21 cellular contexts compared by ENCODE assay signal in the genomic region with DNA sequence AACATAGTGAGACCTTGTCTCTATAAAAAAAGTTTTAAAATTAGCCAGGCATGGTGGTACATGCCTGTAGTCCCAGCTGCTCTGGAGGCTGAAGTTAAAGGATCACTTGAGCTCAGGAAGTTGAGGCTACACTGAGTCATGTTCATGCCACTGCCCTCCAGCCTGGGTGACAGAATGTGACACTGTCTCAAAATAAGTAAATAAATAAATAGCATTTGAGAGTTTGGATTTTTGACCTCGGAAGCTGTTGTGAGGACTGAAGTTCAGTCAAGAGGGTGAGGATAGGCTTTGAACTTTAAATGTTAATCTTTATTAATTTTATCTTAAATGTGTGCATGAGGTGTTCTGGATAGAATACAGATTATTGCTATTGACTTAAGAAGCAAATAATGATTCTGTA.
A peak's percentile ranks its signal among the peaks of the same experiment; 100 is the strongest.
DNase-seq lines count a peak whose midpoint lies in the region; ATAC-seq, FAIRE-seq and TF ChIP-seq lines count a peak whose summit lies in the region.
"Had no signal": no experiment of that assay in that cellular context is flagged by ENCODE, and none has a peak within 500 bp of the region (broad histone marks: within the 10 kb centered on the region; RNA-seq: fewer than 3 reads in every experiment).

No MANE protein-coding gene starts in this region.

- H3K9me2 ChIP-seq in HCT116 (ENCODE audit: insufficient read depth) (no peaks in the 10 kb centered on the region), PC-9 (ENCODE audit: insufficient read depth) (no peaks in the 10 kb centered on the region)

- ATAC-seq in HCT116 (peak; percentile 40; the same call in 1 of the 2 replicates), right lobe of liver (peak; percentile 40 to 61 (median 54)), GM18502 (IDR thresholded peaks at IDR 0.05; ENCODE audit: poor library complexity, unreplicated experiment) (no peak), pancreas (no peak)
- ATAC-seq: CD8-positive, alpha-beta T cell had no signal

- BruUV-seq in HCT116 (replicated peaks; lab: Mats Ljungman, UMichigan) (no TSS peak), PC-9 (replicated peaks; lab: Mats Ljungman, UMichigan) (no TSS peak)

- H3K27me3 ChIP-seq in HCT116 (ENCODE audit: insufficient read depth, low read length) (no peaks in the 10 kb centered on the region), PC-9 (ENCODE audit: insufficient read depth, low read depth) (no peaks in the 10 kb centered on the region), right lobe of liver (no peaks in the 10 kb centered on the region), pancreas (no peaks in the 10 kb centered on the region)
- H3K27me3 ChIP-seq: BLaER1 treated with 17β-estradiol and CSF1 and Interleukin-3, amounts not matched to agents 10 nM and 100 nM had no signal

- no peaks in the 10 kb centered on the region for H3F3A ChIP-seq in PC-9 (ENCODE audit: insufficient read depth, low read depth)

- no peaks in the 10 kb centered on the region for H4K20me1 ChIP-seq in HCT116 (ENCODE audit: insufficient read depth)
- no peaks in the 10 kb centered on the region for H4K20me1 ChIP-seq in PC-9 (ENCODE audit: insufficient read depth)
- H4K20me1 ChIP-seq: BLaER1 treated with 17β-estradiol and CSF1 and Interleukin-3, amounts not matched to agents 10 nM and 100 nM had no signal

- H3K9me3 ChIP-seq in HCT116 (ENCODE audit: control insufficient read depth in 1 of 2, insufficient read depth in 1 of 2, low read depth in 1 of 2, low read length in 2 of 2) = no peaks in the 10 kb centered on the region
- H3K9me3 ChIP-seq in PC-9 (ENCODE audit: insufficient read depth, low read depth) = no peaks in the 10 kb centered on the region
- no peaks in the 10 kb centered on the region for H3K9me3 ChIP-seq in right lobe of liver
- H3K9me3 ChIP-seq in pancreas = no peaks in the 10 kb centered on the region
- H3K9me3 ChIP-seq: HAP-1 had no signal

- intact Hi-C loops in HCT116 (cut with micrococcal nuclease) (no loop called here), PC-9 (cut with micrococcal nuclease; ENCODE audit: unreplicated experiment) (no loop called here), right lobe of liver (cut with DNase I) (no loop called here), pancreas (cut with DNase I) (no loop called here)

- no peak overlapping the region for H3K27ac ChIP-seq in HCT116 (ENCODE audit: low read depth, low read length)
- no peak overlapping the region for H3K27ac ChIP-seq in PC-9
- no peak overlapping the region for H3K27ac ChIP-seq in right lobe of liver
- H3K27ac ChIP-seq in pancreas = no peak overlapping the region
- H3K27ac ChIP-seq: 22Rv1; BLaER1 treated with 17β-estradiol and CSF1 and Interleukin-3, amounts not matched to agents 10 nM and 100 nM; GM23248; HL-60 had no signal

- WGBS in right lobe of liver (ENCODE audit: insufficient coverage, low coverage, low lambda C conversion rate, missing lambda C conversion rate) = 13% methylated on average over 1 of the region's 1 CpG
- WGBS in pancreas, 2 donors = 58 to 67% methylated on average over 1 of the region's 1 CpG

- FAIRE-seq in pancreas (lab: Jason Lieb, UNC) = no peak
- FAIRE-seq: GM19239, HTR-8/SVneo had no signal

- no peaks in the 10 kb centered on the region for H3K36me3 ChIP-seq in HCT116 (ENCODE audit: control insufficient read depth in 1 of 2, insufficient read depth in 2 of 2, low read length in 2 of 2)
- no peaks in the 10 kb centered on the region for H3K36me3 ChIP-seq in PC-9 (ENCODE audit: low read depth)
- H3K36me3 ChIP-seq in right lobe of liver = no peaks in the 10 kb centered on the region
- no peaks in the 10 kb centered on the region for H3K36me3 ChIP-seq in pancreas
- H3K36me3 ChIP-seq: BLaER1 treated with 17β-estradiol and CSF1 and Interleukin-3, amounts not matched to agents 10 nM and 100 nM; HAP-1 had no signal

- TF ChIP-seq POLR2A in HCT116 (IDR thresholded peaks at IDR 0.05; ENCODE audit: borderline replicate concordance, extremely low read depth, insufficient read depth, insufficient read length) = no peak
- no peak for TF ChIP-seq POLR2A in right lobe of liver (IDR thresholded peaks at IDR 0.05)

- no peak for TF ChIP-seq CTCF in HCT116 (IDR thresholded peaks at IDR 0.05 in 2 of 3, conservative IDR thresholded peaks at IDR 0.05 in 1 of 3; ENCODE audit: borderline replicate concordance in 1 of 3, insufficient read depth in 1 of 3, low read depth in 2 of 3, low read length in 2 of 3)
- TF ChIP-seq CTCF in PC-9 (conservative IDR thresholded peaks at IDR 0.05) = no peak
- no peak for TF ChIP-seq CTCF in right lobe of liver (IDR thresholded peaks at IDR 0.05)
- no peak for TF ChIP-seq CTCF in pancreas (IDR thresholded peaks at IDR 0.05)

- H2AFZ ChIP-seq in HCT116 (ENCODE audit: low read depth, low read length, poor library complexity, severe bottlenecking) (peak overlapping the region; percentile 71), PC-9 (0 out of 2 replicates have a peak overlapping the region, but pooled peaks have one; percentile 30)
- H2AFZ ChIP-seq: GM23248 had no signal

- no peak for TF ChIP-seq RAD21 in HCT116 (IDR thresholded peaks at IDR 0.05; ENCODE audit: low read depth)

- POLR2A ChIA-PET in HCT116 (lab: Charles Lee) (no interaction called here), PC-9 (lab: Charles Lee; ENCODE audit: unreplicated experiment) (no interaction called here)

- H3K79me2 ChIP-seq in HCT116 (ENCODE audit: insufficient read depth, low read length) (no peaks in the 10 kb centered on the region), PC-9 (ENCODE audit: low read depth) (no peaks in the 10 kb centered on the region)

- RAD21 ChIA-PET in HCT116 (lab: Charles Lee; ENCODE audit: low non-redundant PET in 1 of 2, low total read pairs in 2 of 2, uncharacterized antibody in 2 of 2, unreplicated experiment in 2 of 2) = no interaction called here

- H3K4me3 ChIP-seq in HCT116 (replicated peaks in 1 of 2; ENCODE audit: low read depth in 1 of 2, low read length in 2 of 2) = no peak overlapping the region
- H3K4me3 ChIP-seq in PC-9 = no peak overlapping the region
- H3K4me3 ChIP-seq in right lobe of liver = no peak overlapping the region
- no peak overlapping the region for H3K4me3 ChIP-seq in pancreas
- H3K4me3 ChIP-seq: BLaER1 treated with 17β-estradiol and CSF1 and Interleukin-3, amounts not matched to agents 10 nM and 100 nM; GM23248; HAP-1 had no signal

- no peak overlapping the region for H3K9ac ChIP-seq in HCT116 (ENCODE audit: low read length)
- H3K9ac ChIP-seq: BLaER1 treated with 17β-estradiol and CSF1 and Interleukin-3, amounts not matched to agents 10 nM and 100 nM; GM23248 had no signal

- H3K4me1 ChIP-seq in HCT116 (ENCODE audit: control insufficient read depth in 1 of 2, insufficient read depth in 2 of 2, low read length in 2 of 2) (peaks cover 0 to 5% of the 10 kb centered on the region in 2 experiments; a peak in 1 of 4 replicates), PC-9 (replicated peaks; ENCODE audit: insufficient read depth) (no peaks in the 10 kb centered on the region), right lobe of liver (peaks cover 0 to 4% (median 1%) of the 10 kb centered on the region in 4 donors), pancreas (no peaks in the 10 kb centered on the region)
- H3K4me1 ChIP-seq: BLaER1 treated with 17β-estradiol and CSF1 and Interleukin-3, amounts not matched to agents 10 nM and 100 nM had no signal

- CTCF ChIA-PET in HCT116 (lab: Charles Lee) (interaction anchor here (1.6 kb wide), 1 partner anchor 10 kb away, joined by 9 read pairs; no protein-coding TSS in a partner anchor), PC-9 (lab: Charles Lee) (no interaction called here)

- DNase-seq in DMS53 (lab: John Stamatoyannopoulos, UW) (peak; percentile 57), DMS53 treated with DMSO at 0.1 percent for 48 hours (lab: John Stamatoyannopoulos, UW; ENCODE audit: unreplicated experiment) (no peak), HCT116 (ENCODE audit: low read depth, low spot score) (no peak), PC-9 (no peak), right lobe of liver (no peak), pancreas (no peak)
- DNase-seq in activated effector memory CD4-positive, alpha-beta T cell treated with Interleukin-2 at 50 U/mL for 16 hours = no peak
- DNase-seq: CD8-positive, alpha-beta T cell; DMS 273 treated with DMSO at 0.1 percent for 48 hours; DMS79; GDM1; GM23248; HFFc6; KG1 had no signal

- H3K4me2 ChIP-seq in HCT116 (ENCODE audit: low read length) = no peak overlapping the region
- no peak overlapping the region for H3K4me2 ChIP-seq in PC-9
- H3K4me2 ChIP-seq: BLaER1 treated with 17β-estradiol and CSF1 and Interleukin-3, amounts not matched to agents 10 nM and 100 nM had no signal

TF ChIP-seq in HCT116, 20 proteins besides CTCF, POLR2A, EP300 and RAD21 (continues in another document):
- no peak for TF ChIP-seq TCF7L2 (IDR thresholded peaks at IDR 0.05; ENCODE audit: borderline replicate concordance, extremely low read depth, insufficient read depth, insufficient read length)
- TF ChIP-seq EGR1 (IDR thresholded peaks at IDR 0.05; ENCODE audit: low read depth) = no peak
- TF ChIP-seq, protein P1, sequence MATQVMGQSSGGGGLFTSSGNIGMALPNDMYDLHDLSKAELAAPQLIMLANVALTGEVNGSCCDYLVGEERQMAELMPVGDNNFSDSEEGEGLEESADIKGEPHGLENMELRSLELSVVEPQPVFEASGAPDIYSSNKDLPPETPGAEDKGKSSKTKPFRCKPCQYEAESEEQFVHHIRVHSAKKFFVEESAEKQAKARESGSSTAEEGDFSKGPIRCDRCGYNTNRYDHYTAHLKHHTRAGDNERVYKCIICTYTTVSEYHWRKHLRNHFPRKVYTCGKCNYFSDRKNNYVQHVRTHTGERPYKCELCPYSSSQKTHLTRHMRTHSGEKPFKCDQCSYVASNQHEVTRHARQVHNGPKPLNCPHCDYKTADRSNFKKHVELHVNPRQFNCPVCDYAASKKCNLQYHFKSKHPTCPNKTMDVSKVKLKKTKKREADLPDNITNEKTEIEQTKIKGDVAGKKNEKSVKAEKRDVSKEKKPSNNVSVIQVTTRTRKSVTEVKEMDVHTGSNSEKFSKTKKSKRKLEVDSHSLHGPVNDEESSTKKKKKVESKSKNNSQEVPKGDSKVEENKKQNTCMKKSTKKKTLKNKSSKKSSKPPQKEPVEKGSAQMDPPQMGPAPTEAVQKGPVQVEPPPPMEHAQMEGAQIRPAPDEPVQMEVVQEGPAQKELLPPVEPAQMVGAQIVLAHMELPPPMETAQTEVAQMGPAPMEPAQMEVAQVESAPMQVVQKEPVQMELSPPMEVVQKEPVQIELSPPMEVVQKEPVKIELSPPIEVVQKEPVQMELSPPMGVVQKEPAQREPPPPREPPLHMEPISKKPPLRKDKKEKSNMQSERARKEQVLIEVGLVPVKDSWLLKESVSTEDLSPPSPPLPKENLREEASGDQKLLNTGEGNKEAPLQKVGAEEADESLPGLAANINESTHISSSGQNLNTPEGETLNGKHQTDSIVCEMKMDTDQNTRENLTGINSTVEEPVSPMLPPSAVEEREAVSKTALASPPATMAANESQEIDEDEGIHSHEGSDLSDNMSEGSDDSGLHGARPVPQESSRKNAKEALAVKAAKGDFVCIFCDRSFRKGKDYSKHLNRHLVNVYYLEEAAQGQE (IDR thresholded peaks at IDR 0.05; ENCODE audit: low read depth) = no peak
- TF ChIP-seq EZH2 (IDR thresholded peaks at IDR 0.05) = no peak
- no peak for TF ChIP-seq CBX3 (IDR thresholded peaks at IDR 0.05; ENCODE audit: low read depth)
- TF ChIP-seq, protein P2, sequence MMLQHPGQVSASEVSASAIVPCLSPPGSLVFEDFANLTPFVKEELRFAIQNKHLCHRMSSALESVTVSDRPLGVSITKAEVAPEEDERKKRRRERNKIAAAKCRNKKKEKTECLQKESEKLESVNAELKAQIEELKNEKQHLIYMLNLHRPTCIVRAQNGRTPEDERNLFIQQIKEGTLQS (IDR thresholded peaks at IDR 0.05) = no peak

Comparison
In these comparisons a context has a peak if more than half of its experiments do, and no peak if none do; other contexts are left out.
1. ATAC-seq: peak in HCT116 (single experiment) and right lobe of liver (4 of 4); none in GM18502 (single experiment) and pancreas (0 of 4).